Comparison of ENCODE assay signal across 11 cellular contexts in the genomic region with DNA sequence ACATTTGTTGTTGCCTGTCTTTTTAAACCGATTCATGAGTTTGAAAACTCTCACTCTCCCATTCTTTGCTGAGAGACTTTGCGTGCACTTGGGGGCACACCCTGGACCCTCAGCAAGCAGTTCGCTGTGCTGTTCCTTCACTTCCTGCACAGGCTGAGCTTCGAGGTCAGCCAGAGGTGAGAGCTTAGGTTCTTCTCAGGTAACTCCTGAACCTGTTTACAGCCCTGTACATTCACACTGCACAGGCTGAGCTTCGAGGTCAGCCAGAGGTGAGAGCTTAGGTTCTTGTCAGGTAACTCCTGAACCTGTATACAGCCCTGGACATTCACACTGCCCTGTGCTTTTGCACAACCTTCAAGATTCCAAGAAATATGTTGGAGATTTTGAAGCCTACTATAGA. TPM values are rescaled to one million over a fixed set of nuclear protein-coding genes. Genes with fewer than 3 reads are reported as not detected.
A peak's percentile ranks its signal among the peaks of the same experiment; 100 is the strongest.
DNase-seq lines count a peak whose midpoint lies in the region; ATAC-seq and TF ChIP-seq lines count a peak whose summit lies in the region.
"Had no signal": no experiment of that assay in that cellular context is flagged by ENCODE, and none has a peak within 500 bp of the region (broad histone marks: within the 10 kb centered on the region; RNA-seq: fewer than 3 reads in every experiment).

No MANE protein-coding gene starts in this region.

- H3K9me3 ChIP-seq in OCI-LY3 (ENCODE audit: insufficient read depth, low read length): no peaks in the 10 kb centered on the region
- H3K9me3 ChIP-seq: heart right ventricle had no signal

- no peaks in the 10 kb centered on the region for H3K36me3 ChIP-seq in OCI-LY3 (replicated peaks; ENCODE audit: low read depth, low read length)
- H3K36me3 ChIP-seq: heart right ventricle had no signal

- DNase-seq in activated naive CD4-positive, alpha-beta T cell treated with Interleukin-2 at 50 U/mL for 16 hours: peak; percentile 34
- DNase-seq in activated naive CD4-positive, alpha-beta T cell treated with anti-CD3 and anti-CD28 coated beads, Interleukin-2, amount 50 U/mL, for 16 hours: no peak
- DNase-seq in central memory CD4-positive, alpha-beta T cell: peak; percentile 53
- DNase-seq in chondrocyte (ENCODE audit: low spot score): no peak
- DNase-seq in NCI-H1694 treated with DMSO at 0.1 percent for 48 hours (lab: John Stamatoyannopoulos, UW): no peak
- DNase-seq in HUDEP-2 (lab: John Stamatoyannopoulos, UW; ENCODE audit: unreplicated experiment in 76 of 76): no peak
- DNase-seq: NCI-H2171 treated with DMSO at 0.1 percent for 48 hours, T1000 had no signal

- peaks cover 65% of the 10 kb centered on the region for H3K4me1 Mint-ChIP-seq in stimulated activated memory B cell treated with anti-CD40 and anti-IgM and Interleukin-4, amounts not matched to agents 10 μg/mL and 1 μg/mL and 100 μg/mL, for 72 hours
- H3K4me1 Mint-ChIP-seq in chondrocyte (ENCODE audit: low read depth): no peaks in the 10 kb centered on the region

- peak overlapping the region; percentile 68 for H3K4me3 ChIP-seq in OCI-LY3 (ENCODE audit: low read length)
- H3K4me3 ChIP-seq: heart right ventricle had no signal

- peaks cover 50% of the 10 kb centered on the region for H3K79me2 ChIP-seq in OCI-LY3 (ENCODE audit: low read length)

- peaks cover 65% of the 10 kb centered on the region for H3K4me1 ChIP-seq in OCI-LY3 (ENCODE audit: low read length)

- peak; percentile 62 for ATAC-seq in stimulated activated memory B cell treated with anti-CD40 and anti-IgM and Interleukin-4, amounts not matched to agents 10 μg/mL and 1 μg/mL and 100 μg/mL, for 72 hours

- H3K9me3 Mint-ChIP-seq in stimulated activated memory B cell treated with anti-CD40 and anti-IgM and Interleukin-4, amounts not matched to agents 10 μg/mL and 1 μg/mL and 100 μg/mL, for 72 hours: peaks cover 4% of the 10 kb centered on the region
- H3K9me3 Mint-ChIP-seq in chondrocyte (ENCODE audit: low read depth): no peaks in the 10 kb centered on the region

- no peaks in the 10 kb centered on the region for H4K20me1 ChIP-seq in OCI-LY3 (ENCODE audit: insufficient read depth, low read length)

- no peak for TF ChIP-seq CTCF in OCI-LY3 (IDR thresholded peaks at IDR 0.05; ENCODE audit: low read depth, low read length)
- TF ChIP-seq CTCF in chondrocyte (IDR thresholded peaks at IDR 0.05): no peak

- H3K36me3 Mint-ChIP-seq in stimulated activated memory B cell treated with anti-CD40 and anti-IgM and Interleukin-4, amounts not matched to agents 10 μg/mL and 1 μg/mL and 100 μg/mL, for 72 hours: peaks cover 12% of the 10 kb centered on the region
- H3K36me3 Mint-ChIP-seq in chondrocyte (ENCODE audit: low read depth): no peaks in the 10 kb centered on the region

- H3K27me3 Mint-ChIP-seq in stimulated activated memory B cell treated with anti-CD40 and anti-IgM and Interleukin-4, amounts not matched to agents 10 μg/mL and 1 μg/mL and 100 μg/mL, for 72 hours: no peaks in the 10 kb centered on the region
- H3K27me3 Mint-ChIP-seq in chondrocyte (ENCODE audit: low read depth): peaks cover 17% of the 10 kb centered on the region

- peak overlapping the region; percentile 89 for H3K27ac Mint-ChIP-seq in stimulated activated memory B cell treated with anti-CD40 and anti-IgM and Interleukin-4, amounts not matched to agents 10 μg/mL and 1 μg/mL and 100 μg/mL, for 72 hours
- H3K27ac Mint-ChIP-seq in chondrocyte (ENCODE audit: unreplicated experiment): no peak overlapping the region

- H2AFZ ChIP-seq in OCI-LY3 (ENCODE audit: low read depth, low read length): peak overlapping the region; percentile 11; the same call in 1 of the 2 replicates

- peak overlapping the region; percentile 86 for H3K4me2 ChIP-seq in OCI-LY3 (ENCODE audit: low read length)

- peak overlapping the region; percentile 66 for H3K9ac ChIP-seq in OCI-LY3 (ENCODE audit: low read length)

- peak overlapping the region; percentile 71 for H3K4me3 Mint-ChIP-seq in stimulated activated memory B cell treated with anti-CD40 and anti-IgM and Interleukin-4, amounts not matched to agents 10 μg/mL and 1 μg/mL and 100 μg/mL, for 72 hours
- no peak overlapping the region for H3K4me3 Mint-ChIP-seq in chondrocyte (ENCODE audit: unreplicated experiment)

- no peaks in the 10 kb centered on the region for H3K27me3 ChIP-seq in OCI-LY3 (ENCODE audit: low read depth, low read length)

- peak overlapping the region; percentile 79 for H3K27ac ChIP-seq in OCI-LY3 (ENCODE audit: low read length)

RNA-seq across cellular contexts. Expression of a gene that starts 9.8 kb away (rescaled TPM):
- total RNA-seq in chondrocyte: not detected in 3 replicates

RNA-seq across cellular contexts. Expression of a gene that starts 18.0 kb away (rescaled TPM):
- total RNA-seq in chondrocyte: not detected in 3 replicates

Comparison
In these comparisons a context has a peak if more than half of its experiments do, and no peak if none do; other contexts are left out.
1. DNase-seq: peak in activated naive CD4-positive, alpha-beta T cell treated with Interleukin-2 at 50 U/mL for 16 hours (single experiment) and central memory CD4-positive, alpha-beta T cell (single experiment); none in activated naive CD4-positive, alpha-beta T cell treated with anti-CD3 and anti-CD28 coated beads, Interleukin-2, amount 50 U/mL, for 16 hours (single experiment), chondrocyte (single experiment), NCI-H1694 treated with DMSO at 0.1 percent for 48 hours (single experiment) and HUDEP-2 (0 of 76).